ENCODE assay signal across 20 cellular contexts in the genomic region with DNA sequence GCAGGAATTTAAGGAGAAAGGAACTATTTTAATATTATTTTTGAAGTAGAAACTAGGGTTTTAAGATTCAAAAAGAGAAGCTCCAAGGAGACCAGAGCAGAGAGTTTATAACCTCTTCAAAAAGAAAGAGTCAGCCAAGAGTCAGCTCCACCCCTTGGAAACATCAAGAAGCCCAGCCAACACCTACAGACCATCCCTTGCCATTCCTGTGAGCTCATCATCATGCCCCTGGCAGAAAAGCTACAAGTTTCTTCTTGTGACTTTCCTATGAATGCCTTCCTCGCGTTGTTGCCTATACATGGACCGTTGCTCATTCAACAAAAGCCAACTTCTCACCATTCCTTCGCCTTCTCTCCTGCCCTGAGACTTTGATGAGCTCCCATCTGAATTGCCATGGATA. TPM values are rescaled to one million over a fixed set of nuclear protein-coding genes. Genes with fewer than 3 reads are reported as not detected.
"Had no signal": no experiment of that assay in that cellular context is flagged by ENCODE, and none has a peak within 500 bp of the region (broad histone marks: within the 10 kb centered on the region; RNA-seq: fewer than 3 reads in every experiment).

No MANE protein-coding gene starts in this region.

- H3K9ac ChIP-seq: parathyroid adenoma had no signal

- H3K27me3 ChIP-seq: right atrium auricular region, tibial nerve had no signal

- H3K4me3 ChIP-seq: coronary artery, right atrium auricular region, tibial nerve had no signal

- H3K27ac ChIP-seq: coronary artery, parathyroid adenoma, right atrium auricular region, tibial nerve, VCaP had no signal

- H3K4me3 Mint-ChIP-seq: activated CD4-positive, alpha-beta T cell treated with anti-CD3 and anti-CD28 coated beads for 36 hours; activated CD8-positive, alpha-beta T cell treated with anti-CD3 and anti-CD28 coated beads for 36 hours; activated naive CD8-positive, alpha-beta T cell treated with anti-CD3 and anti-CD28 coated beads, Interleukin-2, amount 50 U/mL, for 24 hours; activated T-cell treated with anti-CD3 and anti-CD28 coated beads, Interleukin-2, amount 50 U/mL, for 72 hours; memory B cell had no signal

- DNase-seq: activated CD4-positive, alpha-beta T cell treated with anti-CD3 and anti-CD28 coated beads for 36 hours; activated CD8-positive, alpha-beta memory T cell treated with anti-CD3 and anti-CD28 coated beads, Interleukin-2, amount 50 U/mL, for 4 hours; activated CD8-positive, alpha-beta T cell treated with anti-CD3 and anti-CD28 coated beads for 36 hours; activated naive CD4-positive, alpha-beta T cell; activated naive CD8-positive, alpha-beta T cell treated with anti-CD3 and anti-CD28 coated beads, Interleukin-2, amount 50 U/mL, for 24 hours; activated T-cell treated with anti-CD3 and anti-CD28 coated beads, Interleukin-2, amount 50 U/mL, for 72 hours; caudate nucleus; effector CD8-positive, alpha-beta T cell; foreskin fibroblast; head of caudate nucleus; left colon; small intestine; T1000 had no signal

- H3K4me1 Mint-ChIP-seq: activated CD4-positive, alpha-beta T cell treated with anti-CD3 and anti-CD28 coated beads for 36 hours; activated naive CD8-positive, alpha-beta T cell treated with anti-CD3 and anti-CD28 coated beads, Interleukin-2, amount 50 U/mL, for 24 hours had no signal

- H3K27ac Mint-ChIP-seq: activated CD4-positive, alpha-beta T cell treated with anti-CD3 and anti-CD28 coated beads for 36 hours; activated CD8-positive, alpha-beta T cell treated with anti-CD3 and anti-CD28 coated beads for 36 hours; activated naive CD8-positive, alpha-beta T cell treated with anti-CD3 and anti-CD28 coated beads, Interleukin-2, amount 50 U/mL, for 24 hours; activated T-cell treated with anti-CD3 and anti-CD28 coated beads, Interleukin-2, amount 50 U/mL, for 72 hours; memory B cell had no signal

- H3K36me3 ChIP-seq: right atrium auricular region had no signal

- H3K9me3 ChIP-seq: right atrium auricular region, tibial nerve had no signal

- H3K9me3 Mint-ChIP-seq: activated CD8-positive, alpha-beta T cell treated with anti-CD3 and anti-CD28 coated beads for 36 hours; activated naive CD8-positive, alpha-beta T cell treated with anti-CD3 and anti-CD28 coated beads, Interleukin-2, amount 50 U/mL, for 24 hours; activated T-cell treated with anti-CD3 and anti-CD28 coated beads, Interleukin-2, amount 50 U/mL, for 72 hours; memory B cell had no signal

- H3K4me1 ChIP-seq: parathyroid adenoma, right atrium auricular region had no signal

- H3K79me2 ChIP-seq: parathyroid adenoma had no signal

RNA-seq across cellular contexts. Expression of a gene that starts 33.1 kb away (rescaled TPM):
- total RNA-seq: activated CD4-positive, alpha-beta T cell treated with anti-CD3 and anti-CD28 coated beads for 36 hours; activated CD8-positive, alpha-beta T cell treated with anti-CD3 and anti-CD28 coated beads for 36 hours; activated T-cell treated with anti-CD3 and anti-CD28 coated beads, Interleukin-2, amount 50 U/mL, for 72 hours; left colon; right atrium auricular region; tibial nerve had no signal
- polyA plus RNA-seq: neural cell had no signal

RNA-seq across cellular contexts. Expression of a gene that starts 38.1 kb away (rescaled TPM):
- total RNA-seq: activated CD8-positive, alpha-beta T cell treated with anti-CD3 and anti-CD28 coated beads for 36 hours; activated T-cell treated with anti-CD3 and anti-CD28 coated beads, Interleukin-2, amount 50 U/mL, for 72 hours had no signal
